In the genomic region with DNA sequence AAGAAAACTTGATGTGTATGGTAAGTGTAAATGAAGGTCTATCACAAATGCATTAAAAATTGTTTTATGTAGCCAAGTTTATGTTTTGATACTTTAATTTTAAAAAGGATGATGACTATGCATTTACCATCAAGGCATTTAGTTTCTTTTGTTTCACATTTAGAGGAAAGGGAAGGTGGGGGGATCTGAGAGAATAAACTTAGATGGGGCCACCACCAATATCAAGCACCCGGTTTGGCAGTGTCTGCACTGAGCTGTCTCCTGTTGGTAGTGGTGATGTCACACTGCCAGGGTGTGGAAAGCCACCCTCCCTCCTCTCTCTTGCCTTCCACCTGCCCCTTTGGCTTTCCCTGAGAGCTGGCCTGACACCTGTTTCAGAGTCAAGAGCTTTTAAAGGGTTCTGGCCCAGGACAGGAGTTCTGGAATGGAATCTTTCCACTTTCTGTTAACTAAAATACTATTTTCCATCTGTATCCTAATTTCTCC, we compare ENCODE assay signal across 21 cellular contexts. TPM values are rescaled to one million over a fixed set of nuclear protein-coding genes. Genes with fewer than 3 reads are reported as not detected.
A peak's percentile ranks its signal among the peaks of the same experiment; 100 is the strongest.
DNase-seq lines count a peak whose midpoint lies in the region; ATAC-seq and TF ChIP-seq lines count a peak whose summit lies in the region.
"Had no signal": no experiment of that assay in that cellular context is flagged by ENCODE, and none has a peak within 500 bp of the region (broad histone marks: within the 10 kb centered on the region; RNA-seq: fewer than 3 reads in every experiment).

No MANE protein-coding gene starts in this region.

- no peak overlapping the region for H3K4me3 ChIP-seq in A673 (ENCODE audit: low read depth, low read length, poor library complexity, severe bottlenecking)
- H3K4me3 ChIP-seq in CD8-positive, alpha-beta T cell (ENCODE audit: low read depth, low read length) = no peak overlapping the region
- H3K4me3 ChIP-seq: psoas muscle, spleen, testis had no signal

- POLR2A ChIA-PET in A673 (lab: Charles Lee; ENCODE audit: low non-redundant PET) = interaction anchor here (1.0 kb wide), 1 partner anchor 14 kb away, joined by 7 read pairs; a partner anchor contains a TSS
- POLR2A ChIA-PET in CD8-positive, alpha-beta T cell (lab: Charles Lee) = no interaction called here
- POLR2A ChIA-PET in CD4-positive, alpha-beta T cell (lab: Charles Lee) = no interaction called here

- H3K4me1 ChIP-seq in A673 (ENCODE audit: insufficient read depth, low read length, poor library complexity, severe bottlenecking) = peaks cover 51% of the 10 kb centered on the region
- peaks cover 10% of the 10 kb centered on the region for H3K4me1 ChIP-seq in CD8-positive, alpha-beta T cell (ENCODE audit: insufficient read depth, low read length)
- H3K4me1 ChIP-seq: psoas muscle, spleen, testis had no signal

- no peaks in the 10 kb centered on the region for H3K9me3 ChIP-seq in A673 (ENCODE audit: low read depth, low read length, poor library complexity, severe bottlenecking)
- no peaks in the 10 kb centered on the region for H3K9me3 ChIP-seq in CD8-positive, alpha-beta T cell (ENCODE audit: low read length)
- H3K9me3 ChIP-seq in T-helper 17 cell (ENCODE audit: control insufficient read depth, low read length, poor library complexity, severe bottlenecking) = no peaks in the 10 kb centered on the region
- H3K9me3 ChIP-seq in CD4-positive, alpha-beta T cell (ENCODE audit: control insufficient read depth, low read length) = no peaks in the 10 kb centered on the region
- H3K9me3 ChIP-seq: psoas muscle, spleen, testis had no signal

- H3K27me3 Mint-ChIP-seq in CD8-positive, alpha-beta T cell (ENCODE audit: low read depth) = no peaks in the 10 kb centered on the region
- H3K27me3 Mint-ChIP-seq in T-helper 17 cell (peaks cover 35% of the 10 kb centered on the region), immature natural killer cell (ENCODE audit: low read depth in 3 of 3) (peaks cover 1 to 11% (median 2%) of the 10 kb centered on the region in 3 donors)
- H3K27me3 Mint-ChIP-seq in CD4-positive, alpha-beta T cell = no peaks in the 10 kb centered on the region

- no peak overlapping the region for H3K4me3 Mint-ChIP-seq in CD8-positive, alpha-beta T cell
- H3K4me3 Mint-ChIP-seq in T-helper 17 cell (no peak overlapping the region), immature natural killer cell (no peak overlapping the region)
- no peak overlapping the region for H3K4me3 Mint-ChIP-seq in CD4-positive, alpha-beta T cell
- H3K4me3 Mint-ChIP-seq: WTC11 had no signal

- H3K27ac ChIP-seq in A673 (ENCODE audit: low read depth, low read length, poor library complexity, severe bottlenecking) = no peak overlapping the region
- H3K27ac ChIP-seq in CD8-positive, alpha-beta T cell (ENCODE audit: low read depth, low read length) = no peak overlapping the region
- no peak overlapping the region for H3K27ac ChIP-seq in CD4-positive, alpha-beta T cell (ENCODE audit: low read depth, low read length)
- H3K27ac ChIP-seq: psoas muscle, spleen, testis had no signal

- no peaks in the 10 kb centered on the region for H3K27me3 ChIP-seq in A673 (replicated peaks; ENCODE audit: insufficient read depth, low read depth, low read length, poor library complexity)
- no peaks in the 10 kb centered on the region for H3K27me3 ChIP-seq in CD8-positive, alpha-beta T cell (ENCODE audit: insufficient read depth, low read length)
- no peaks in the 10 kb centered on the region for H3K27me3 ChIP-seq in CD4-positive, alpha-beta T cell (ENCODE audit: control insufficient read depth, insufficient read depth, low read length)
- H3K27me3 ChIP-seq: testis had no signal

- DNase-seq in A673 (ENCODE audit: low spot score) (peak; percentile 72), T-helper 17 cell (no peak), lung microvascular endothelial cell (ENCODE audit: low read depth in 2 of 2) (peak; percentile 41 to 48), DMS114 treated with DMSO at 0.1 percent for 48 hours (lab: John Stamatoyannopoulos, UW; ENCODE audit: unreplicated experiment) (no peak), immature natural killer cell (no peak)
- DNase-seq in CD8-positive, alpha-beta T cell = no peak
- DNase-seq in CD4-positive, alpha-beta T cell = no peak
- DNase-seq: anterior cingulate cortex, C1 segment of cervical spinal cord, DMS153, GOT3, hippocampal formation, MM.1S, NCI-H1694, NCI-H510A, psoas muscle, SIG-M5, spleen, testis had no signal

- no TSS peak for BruUV-seq in A673 (replicated peaks; lab: Mats Ljungman, UMichigan)

- H3K27ac Mint-ChIP-seq in CD8-positive, alpha-beta T cell = peak overlapping the region; percentile 0
- H3K27ac Mint-ChIP-seq in T-helper 17 cell (peak overlapping the region; percentile 8), immature natural killer cell (no peak overlapping the region)
- no peak overlapping the region for H3K27ac Mint-ChIP-seq in CD4-positive, alpha-beta T cell
- H3K27ac Mint-ChIP-seq: activated T-helper 2 cell treated with anti-CD3 and anti-CD28 coated beads, Interferon-gamma antibody, Interleukin-2, Interleukin-4, amounts not matched to agents 10 μg/mL and 5 μg/mL and 100 μg/mL, durations not matched to agents 14 hours and 24 hours and 36 hours; WTC11 had no signal

- TF ChIP-seq CTCF in A673 (conservative IDR thresholded peaks at IDR 0.05; ENCODE audit: low read depth, low read length) = no peak
- no peak for TF ChIP-seq CTCF in CD8-positive, alpha-beta T cell (IDR thresholded peaks at IDR 0.05)
- TF ChIP-seq CTCF in CD4-positive, alpha-beta T cell (IDR thresholded peaks at IDR 0.05) = no peak

- no peaks in the 10 kb centered on the region for H3K36me3 Mint-ChIP-seq in CD8-positive, alpha-beta T cell
- H3K36me3 Mint-ChIP-seq in T-helper 17 cell (ENCODE audit: low read depth) (no peaks in the 10 kb centered on the region), immature natural killer cell (peaks cover 0 to 8% (median 3%) of the 10 kb centered on the region in 3 donors)
- no peaks in the 10 kb centered on the region for H3K36me3 Mint-ChIP-seq in CD4-positive, alpha-beta T cell (ENCODE audit: low read depth)

- peak; percentile 34 for ATAC-seq in CD8-positive, alpha-beta T cell
- ATAC-seq in T-helper 17 cell = peak; percentile 39
- no peak for ATAC-seq in CD4-positive, alpha-beta T cell (ENCODE audit: poor library complexity)
- ATAC-seq: WTC11 had no signal

- peaks cover 17% of the 10 kb centered on the region for H3K36me3 ChIP-seq in A673 (ENCODE audit: insufficient read depth, low read length, poor library complexity, severe bottlenecking)
- no peaks in the 10 kb centered on the region for H3K36me3 ChIP-seq in CD8-positive, alpha-beta T cell (ENCODE audit: insufficient read depth, low read length)

- intact Hi-C loops in A673 (cut with micrococcal nuclease; ENCODE audit: unreplicated experiment) = no loop called here
- intact Hi-C loops in CD8-positive, alpha-beta T cell (cut with DNase I, micrococcal nuclease) = no loop called here
- intact Hi-C loops in CD4-positive, alpha-beta T cell (cut with DNase I, micrococcal nuclease) = no loop called here

- CTCF ChIA-PET in A673 (lab: Charles Lee) = interaction anchor here (0.7 kb wide), 1 partner anchor 12 kb away, joined by 11 read pairs; no protein-coding TSS in a partner anchor
- CTCF ChIA-PET in CD8-positive, alpha-beta T cell (lab: Charles Lee) = interaction anchor here (0.8 kb wide), 1 partner anchor 9 kb away, joined by 3 read pairs; no protein-coding TSS in a partner anchor
- CTCF ChIA-PET in CD4-positive, alpha-beta T cell (lab: Charles Lee) = interaction anchor here (0.6 to 1.0 kb wide), 2 partner anchors 145 to 235 kb away, joined by 3 read pairs; no protein-coding TSS in a partner anchor

- no peaks in the 10 kb centered on the region for H3K9me3 Mint-ChIP-seq in CD8-positive, alpha-beta T cell
- no peaks in the 10 kb centered on the region for H3K9me3 Mint-ChIP-seq in immature natural killer cell
- no peaks in the 10 kb centered on the region for H3K9me3 Mint-ChIP-seq in CD4-positive, alpha-beta T cell
- H3K9me3 Mint-ChIP-seq: activated T-helper 2 cell treated with anti-CD3 and anti-CD28 coated beads, Interferon-gamma antibody, Interleukin-2, Interleukin-4, amounts not matched to agents 10 μg/mL and 5 μg/mL and 100 μg/mL, durations not matched to agents 14 hours and 24 hours and 36 hours; WTC11 had no signal

- H3K4me1 Mint-ChIP-seq in CD8-positive, alpha-beta T cell (ENCODE audit: low read depth) = peaks cover 16% of the 10 kb centered on the region
- H3K4me1 Mint-ChIP-seq in T-helper 17 cell (peaks cover 6% of the 10 kb centered on the region), immature natural killer cell (peaks cover 0 to 1% of the 10 kb centered on the region in 2 donors)
- peaks cover 12% of the 10 kb centered on the region for H3K4me1 Mint-ChIP-seq in CD4-positive, alpha-beta T cell (ENCODE audit: low read depth)

RNA-seq across cellular contexts. Expression of a gene that starts 13.3 kb away (rescaled TPM):
- total RNA-seq in A673 (2021) (12.6 and 16.0 TPM in 2 replicates), T-helper 17 cell (10 to 100 TPM; 53.0 to 72.5 TPM), lung microvascular endothelial cell (0.87 and 1.2 TPM in 2 replicates)
- 10 to 100 TPM in 1 of 2 experiments, 1 to 10 TPM in 1; 8.9 to 10.4 TPM for total RNA-seq in CD8-positive, alpha-beta T cell
- polyA plus RNA-seq in immature natural killer cell = under 1 TPM in 2 of 3 donors, not detected in 1; 0.40 to 0.70 TPM
- total RNA-seq in CD4-positive, alpha-beta T cell = 10 to 100 TPM; 10.4 to 12.7 TPM

Comparison
In these comparisons a context has a peak if more than half of its experiments do, and no peak if none do; other contexts are left out.
1. DNase-seq: peak in A673 (single experiment) and lung microvascular endothelial cell (2 of 2); none in CD8-positive, alpha-beta T cell (0 of 7), T-helper 17 cell (0 of 3), DMS114 treated with DMSO at 0.1 percent for 48 hours (single experiment), immature natural killer cell (0 of 3) and CD4-positive, alpha-beta T cell (0 of 10).
2. H3K27ac Mint-ChIP-seq: peak in CD8-positive, alpha-beta T cell (single experiment) and T-helper 17 cell (single experiment); none in immature natural killer cell (0 of 6) and CD4-positive, alpha-beta T cell (single experiment).